ENCODE assay signal across 21 cellular contexts in the genomic region with DNA sequence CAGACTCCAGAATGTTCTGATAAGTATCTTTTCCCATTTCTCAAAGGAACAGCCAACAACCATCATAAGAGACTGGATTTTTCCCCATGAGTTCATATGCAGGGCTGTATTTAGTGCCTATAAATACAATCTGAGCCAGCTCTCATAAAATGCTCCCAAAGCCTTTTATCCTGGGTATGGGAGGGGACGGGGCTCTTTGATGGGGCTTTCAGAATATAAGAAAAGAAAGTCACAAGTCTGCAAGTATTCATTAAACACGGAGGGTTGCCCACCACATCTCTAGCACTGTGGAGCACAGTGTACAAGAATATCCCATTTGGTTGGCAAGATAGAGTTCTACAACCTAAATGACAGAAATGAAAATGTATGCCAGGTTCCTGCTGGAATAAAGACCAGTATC. TPM values are rescaled to one million over a fixed set of nuclear protein-coding genes. Genes with fewer than 3 reads are reported as not detected.
"Had no signal": no experiment of that assay in that cellular context is flagged by ENCODE, and none has a peak within 500 bp of the region (broad histone marks: within the 10 kb centered on the region; RNA-seq: fewer than 3 reads in every experiment).

No MANE protein-coding gene starts in this region.

- ATAC-seq: activated T-cell treated with anti-CD3 and anti-CD28 coated beads, Interleukin-2, amount 50 U/mL, for 72 hours; foreskin keratinocyte; stimulated activated naive CD8-positive, alpha-beta T cell treated with anti-CD3 and anti-CD28 coated beads, Interleukin-15, Interleukin-2, amounts not matched to agents 100 U/mL and 50 U/mL, for 24 hours; upper lobe of right lung had no signal

- H3K27ac ChIP-seq: foreskin keratinocyte, skin epidermis, suprapubic skin, WERI-Rb-1 had no signal

- H3K9me3 ChIP-seq: suprapubic skin, upper lobe of right lung had no signal

- FAIRE-seq: endothelial cell of umbilical vein, islet of Langerhans had no signal

- DNase-seq: activated CD4-positive, alpha-beta T cell treated with anti-CD3 and anti-CD28 coated beads for 1 hour; activated CD4-positive, alpha-beta T cell treated with anti-CD3 and anti-CD28 coated beads, Interleukin-2, amount 50 U/mL, for 4 hours; activated T-cell treated with anti-CD3 and anti-CD28 coated beads, Interleukin-2, amount 50 U/mL, for 72 hours; amygdala; effector CD4-positive, alpha-beta T cell; foreskin keratinocyte; glutamatergic neuron; hippocampal formation; right cardiac atrium; stimulated activated naive CD8-positive, alpha-beta T cell treated with anti-CD3 and anti-CD28 coated beads, Interleukin-15, Interleukin-2, amounts not matched to agents 100 U/mL and 50 U/mL, for 24 hours; SW 1271; T-helper 2 cell; upper lobe of right lung; WERI-Rb-1 had no signal

- H3K36me3 ChIP-seq: suprapubic skin, upper lobe of right lung, WERI-Rb-1 had no signal

- H3K27me3 ChIP-seq: foreskin keratinocyte, suprapubic skin, upper lobe of right lung had no signal

- H3K4me3 ChIP-seq: skin epidermis, suprapubic skin, upper lobe of right lung had no signal

- H3K4me1 ChIP-seq: suprapubic skin had no signal

RNA-seq across cellular contexts. Expression of gene LYVE1, which starts 50.8 kb away (rescaled TPM):
- total RNA-seq: activated CD8-positive, alpha-beta memory T cell treated with anti-CD3 and anti-CD28 coated beads for 36 hours; activated T-cell treated with anti-CD3 and anti-CD28 coated beads, Interleukin-2, amount 50 U/mL, for 72 hours; foreskin keratinocyte; myocyte; progenitor cell of endocrine pancreas had no signal
- polyA plus RNA-seq: foreskin keratinocyte had no signal
